9 cellular contexts compared by ENCODE assay signal in the genomic region with DNA sequence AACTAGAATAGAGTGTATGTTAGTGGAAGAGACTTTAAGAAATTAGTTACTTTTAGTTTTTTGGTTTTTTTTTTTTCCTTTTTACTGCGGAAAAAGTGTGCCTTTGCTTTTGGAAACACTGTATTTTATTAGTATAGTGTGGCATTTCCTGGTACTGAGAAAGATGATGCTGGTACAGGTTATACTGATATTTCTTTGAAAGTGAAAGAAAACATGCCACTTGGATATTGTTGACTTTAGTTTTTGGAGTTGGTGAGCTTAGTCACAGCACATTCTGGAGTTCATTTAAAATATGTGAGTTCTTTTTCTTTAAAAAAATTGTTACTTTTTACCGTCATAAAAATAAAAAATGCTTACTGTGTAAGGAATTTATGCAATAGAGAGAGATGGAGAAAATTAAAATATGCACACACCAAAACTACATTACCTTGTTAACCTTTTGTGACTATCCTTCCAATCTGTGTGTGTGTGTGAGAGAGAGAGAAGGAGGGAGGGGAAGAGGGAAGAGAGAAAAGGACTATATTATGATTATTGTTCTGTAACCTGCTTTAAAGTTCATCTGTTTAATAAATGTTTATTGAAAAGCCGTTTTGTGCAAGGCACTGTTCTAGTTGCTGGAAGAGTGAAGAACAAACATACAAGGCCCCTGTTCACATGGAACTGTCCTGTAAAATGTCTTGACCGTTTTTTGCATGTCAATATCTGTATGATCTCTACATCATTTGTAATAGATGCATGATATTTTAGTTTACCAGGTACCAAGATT. TPM values are rescaled to one million over a fixed set of nuclear protein-coding genes. Genes with fewer than 3 reads are reported as not detected.
DNase-seq lines count a peak whose midpoint lies in the region; ATAC-seq and TF ChIP-seq lines count a peak whose summit lies in the region.
"Had no signal": no experiment of that assay in that cellular context is flagged by ENCODE, and none has a peak within 500 bp of the region (broad histone marks: within the 10 kb centered on the region; RNA-seq: fewer than 3 reads in every experiment).

No MANE protein-coding gene starts in this region.

- intact Hi-C loops in right cardiac atrium (cut with DNase I) = loop anchor here in 2 of 4 donors (10.0 kb wide), 2 partner anchors 166 to 176 kb away; no protein-coding TSS in a partner anchor

- TF ChIP-seq CTCF in GM23338 (conservative IDR thresholded peaks at IDR 0.05; ENCODE audit: low read depth in 2 of 2) = no peak
- no peak for TF ChIP-seq CTCF in endothelial cell (IDR thresholded peaks at IDR 0.05; ENCODE audit: unreplicated experiment)

- WGBS in right cardiac atrium = 39% methylated on average over 4 of the region's 4 CpGs

- H3K27ac ChIP-seq in GM23338 (ENCODE audit: low read depth) (no peak overlapping the region), SJCRH30 (peak overlapping the region; percentile 80), right cardiac atrium (ENCODE audit: low read length) (no peak overlapping the region), stomach smooth muscle (ENCODE audit: low read length) (no peak overlapping the region)

- H3K9me3 ChIP-seq in SJCRH30 (replicated peaks) (no peaks in the 10 kb centered on the region), right cardiac atrium (ENCODE audit: control insufficient read depth, low read length) (no peaks in the 10 kb centered on the region), stomach smooth muscle (ENCODE audit: control insufficient read depth in 2 of 2, low read length in 2 of 2) (no peaks in the 10 kb centered on the region)

- peak overlapping the region in 1 of 2 donors; percentile 86 for H3K9ac ChIP-seq in stomach smooth muscle (ENCODE audit: low read length in 2 of 2)

- H3K4me1 Mint-ChIP-seq in GM23338 (peaks cover 11% of the 10 kb centered on the region; the same call in 2 of the 3 replicates), endothelial cell (ENCODE audit: unreplicated experiment) (no peaks in the 10 kb centered on the region)

- peaks cover 62% of the 10 kb centered on the region for H3K79me2 ChIP-seq in GM23338 (replicated peaks; ENCODE audit: insufficient read depth)

- H3K9me2 ChIP-seq in GM23338 (ENCODE audit: insufficient read depth) = no peaks in the 10 kb centered on the region

- H2AFZ ChIP-seq in GM23338 = no peak overlapping the region

- H3K36me3 ChIP-seq in GM23338 (ENCODE audit: insufficient read depth) (no peaks in the 10 kb centered on the region), SJCRH30 (peaks cover 10% of the 10 kb centered on the region), stomach smooth muscle (ENCODE audit: control insufficient read depth in 2 of 2, insufficient read depth in 2 of 2, low read length in 2 of 2) (no peaks in the 10 kb centered on the region)

- peak overlapping the region; percentile 74 for H3K4me2 ChIP-seq in GM23338

- no peak overlapping the region for H3K27ac Mint-ChIP-seq in GM23338
- H3K27ac Mint-ChIP-seq in endothelial cell (ENCODE audit: unreplicated experiment) = no peak overlapping the region
- H3K27ac Mint-ChIP-seq: nephron progenitor cell had no signal

- peak overlapping the region; percentile 85 for H3K4me3 ChIP-seq in GM23338
- peak overlapping the region; percentile 99 for H3K4me3 ChIP-seq in SJCRH30
- H3K4me3 ChIP-seq in right cardiac atrium (ENCODE audit: low read length) = peak overlapping the region; percentile 74
- peak overlapping the region; percentile 91 to 93 for H3K4me3 ChIP-seq in stomach smooth muscle (ENCODE audit: low read length in 2 of 2)

- H3K27me3 ChIP-seq in GM23338 (ENCODE audit: insufficient read depth) = no peaks in the 10 kb centered on the region
- no peaks in the 10 kb centered on the region for H3K27me3 ChIP-seq in SJCRH30
- H3K27me3 ChIP-seq in right cardiac atrium (ENCODE audit: control insufficient read depth, insufficient read depth) = no peaks in the 10 kb centered on the region
- no peaks in the 10 kb centered on the region for H3K27me3 ChIP-seq in stomach smooth muscle (ENCODE audit: control insufficient read depth in 1 of 2, insufficient read depth in 2 of 2, low read length in 2 of 2)

- no peaks in the 10 kb centered on the region for H3K36me3 Mint-ChIP-seq in GM23338 (ENCODE audit: low read depth)
- H3K36me3 Mint-ChIP-seq in endothelial cell (ENCODE audit: low read depth, unreplicated experiment) = peaks cover 3% of the 10 kb centered on the region
- H3K36me3 Mint-ChIP-seq: activated naive CD4-positive, alpha-beta T cell treated with anti-CD3 and anti-CD28 coated beads, Interleukin-2, amount 50 U/mL, for 24 hours had no signal

- H3K9me3 Mint-ChIP-seq in GM23338 (no peaks in the 10 kb centered on the region), endothelial cell (ENCODE audit: unreplicated experiment) (no peaks in the 10 kb centered on the region)
- H3K9me3 Mint-ChIP-seq: activated naive CD4-positive, alpha-beta T cell treated with anti-CD3 and anti-CD28 coated beads, Interleukin-2, amount 50 U/mL, for 24 hours; nephron progenitor cell had no signal

- DNase-seq in GM23338 (ENCODE audit: low spot score) = no peak
- DNase-seq in SJCRH30 = no peak
- DNase-seq in right cardiac atrium = no peak
- DNase-seq in endothelial cell (ENCODE audit: low spot score) = no peak
- no peak for DNase-seq in SK-N-DZ (ENCODE audit: low spot score)
- DNase-seq: nephron progenitor cell had no signal

- no peak overlapping the region for H3K4me3 Mint-ChIP-seq in GM23338
- no peak overlapping the region for H3K4me3 Mint-ChIP-seq in endothelial cell (ENCODE audit: unreplicated experiment)
- H3K4me3 Mint-ChIP-seq: activated naive CD4-positive, alpha-beta T cell treated with anti-CD3 and anti-CD28 coated beads, Interleukin-2, amount 50 U/mL, for 24 hours; nephron progenitor cell had no signal

- peaks cover 29% of the 10 kb centered on the region for H3K4me1 ChIP-seq in GM23338 (ENCODE audit: insufficient read depth)
- peaks cover 25% of the 10 kb centered on the region for H3K4me1 ChIP-seq in SJCRH30
- H3K4me1 ChIP-seq in right cardiac atrium (ENCODE audit: control insufficient read depth, insufficient read depth, low read length) = peaks cover 8% of the 10 kb centered on the region
- H3K4me1 ChIP-seq in stomach smooth muscle (ENCODE audit: control insufficient read depth, insufficient read depth, low read length) = peaks cover 17% of the 10 kb centered on the region

- H3F3A ChIP-seq in GM23338 (replicated peaks; ENCODE audit: low read depth) = no peaks in the 10 kb centered on the region

- peaks cover 4% of the 10 kb centered on the region for H3K27me3 Mint-ChIP-seq in GM23338 (ENCODE audit: insufficient read depth, low read depth, poor library complexity)
- no peaks in the 10 kb centered on the region for H3K27me3 Mint-ChIP-seq in endothelial cell (ENCODE audit: unreplicated experiment)
- H3K27me3 Mint-ChIP-seq: activated naive CD4-positive, alpha-beta T cell treated with anti-CD3 and anti-CD28 coated beads, Interleukin-2, amount 50 U/mL, for 24 hours had no signal

- ATAC-seq in GM23338 (no peak), right cardiac atrium (no peak), HG03280 (IDR thresholded peaks at IDR 0.05; ENCODE audit: unreplicated experiment) (no peak)

- H4K20me1 ChIP-seq in GM23338 (replicated peaks; ENCODE audit: insufficient read depth) = peaks cover 38% of the 10 kb centered on the region

TF ChIP-seq in GM23338, 12 proteins besides CTCF, POLR2A, EP300 and RAD21:
- no peak for TF ChIP-seq POLR2AphosphoS5 (IDR thresholded peaks at IDR 0.05; ENCODE audit: low read depth)
TF ChIP-seq in GM23338: peak in this region for 0.

RNA-seq across cellular contexts. Expression of a gene that starts 1.9 kb away (rescaled TPM):
- total RNA-seq in GM23338 (2014; rRNA removed; shearing (Covaris generic)) = 44.9 and 48.1 TPM in 2 replicates
- polyA plus RNA-seq in GM23338 (2016; fragmentation: Nextera tagmentation; extraction: Ambion mirVana) (27.8 and 30.4 TPM in 2 replicates), right cardiac atrium (7.4 TPM)
- total RNA-seq in SJCRH30 (2014; rRNA removed; shearing (Covaris generic)) = 124 and 139 TPM in 2 replicates
- total RNA-seq in right cardiac atrium (10 to 100 TPM in 2 of 4 donors, 1 to 10 TPM in 2; 7.1 to 13.1 (median 10.1) TPM), endothelial cell (ENCODE audit: unreplicated experiment) (14.1 TPM)
- polyA plus RNA-seq in SK-N-DZ (2014; cell fraction: cytosol; rRNA removed) = 33.9 and 34.5 TPM in 2 replicates
- 16.9 and 17.8 TPM in 2 replicates for polyA plus RNA-seq in SK-N-DZ (2014; cell fraction: nucleus; rRNA removed)
